In the genomic region with DNA sequence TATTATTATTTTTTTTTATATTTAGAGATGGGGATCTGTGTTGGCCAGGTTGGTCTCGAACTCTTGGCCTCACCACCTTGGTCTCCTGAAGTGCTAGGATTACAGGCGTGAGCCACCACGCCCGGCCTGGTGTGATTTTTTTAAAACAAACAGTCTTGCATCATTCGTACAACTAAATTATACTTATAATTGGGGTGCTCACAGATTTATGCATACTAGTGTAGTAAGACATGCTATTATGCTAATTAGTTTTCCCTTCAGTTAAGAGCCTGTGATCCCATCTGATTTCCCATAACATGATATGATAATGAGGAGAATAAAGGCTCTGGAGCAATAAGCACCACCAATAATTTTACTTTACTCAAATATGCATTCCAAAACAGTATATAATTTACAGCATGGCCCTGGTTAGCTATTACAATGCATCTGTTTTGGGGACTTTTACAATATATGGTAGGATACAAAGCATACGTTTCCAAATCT, we compare ENCODE assay signal across 9 cellular contexts. TPM values are rescaled to one million over a fixed set of nuclear protein-coding genes. Genes with fewer than 3 reads are reported as not detected.
A peak's percentile ranks its signal among the peaks of the same experiment; 100 is the strongest.
DNase-seq lines count a peak whose midpoint lies in the region; ATAC-seq and TF ChIP-seq lines count a peak whose summit lies in the region.
"Had no signal": no experiment of that assay in that cellular context is flagged by ENCODE, and none has a peak within 500 bp of the region (broad histone marks: within the 10 kb centered on the region; RNA-seq: fewer than 3 reads in every experiment).

No MANE protein-coding gene starts in this region.

- CTCF ChIA-PET in CD8-positive, alpha-beta T cell (lab: Charles Lee) = interaction anchor here (0.6 to 1.9 kb wide), 4 partner anchors 24 to 195 kb away, joined by 3 to 8 read pairs (median 6); no protein-coding TSS in a partner anchor

- no peak overlapping the region for H3K27ac Mint-ChIP-seq in CD8-positive, alpha-beta T cell

- H3K4me3 ChIP-seq in CD8-positive, alpha-beta T cell (ENCODE audit: low read depth, low read length) = peak overlapping the region; percentile 96
- peak overlapping the region; percentile 65 for H3K4me3 ChIP-seq in epithelial cell of esophagus (ENCODE audit: low read length)
- H3K4me3 ChIP-seq in prostate gland = peak overlapping the region; percentile 88 to 90

- no peak overlapping the region for H3K4me3 Mint-ChIP-seq in CD8-positive, alpha-beta T cell

- H3K27me3 ChIP-seq in CD8-positive, alpha-beta T cell (ENCODE audit: insufficient read depth, low read length) = no peaks in the 10 kb centered on the region
- no peaks in the 10 kb centered on the region for H3K27me3 ChIP-seq in prostate gland (replicated peaks; ENCODE audit: insufficient read depth)

- peaks cover 15% of the 10 kb centered on the region for H3K4me1 ChIP-seq in CD8-positive, alpha-beta T cell (ENCODE audit: insufficient read depth, low read length)
- H3K4me1 ChIP-seq in prostate gland (replicated peaks) = no peaks in the 10 kb centered on the region

- H3K27ac ChIP-seq in CD8-positive, alpha-beta T cell (ENCODE audit: low read depth, low read length) = no peak overlapping the region
- H3K27ac ChIP-seq in prostate gland = no peak overlapping the region

- no peak for DNase-seq in CD8-positive, alpha-beta T cell
- DNase-seq in NCI-H2171 treated with DMSO at 0.1 percent for 48 hours (lab: John Stamatoyannopoulos, UW) = peak; percentile 56
- DNase-seq in epithelial cell of esophagus (ENCODE audit: low read depth) = no peak
- no peak for DNase-seq in prostate gland (ENCODE audit: low spot score)
- DNase-seq in NCI-H1092 (lab: John Stamatoyannopoulos, UW) = no peak
- DNase-seq in stimulated activated CD4-positive, alpha-beta T cell treated with anti-CD3 and anti-CD28 coated beads, Interleukin-2, amount 100 ng/mL, for 24 hours = no peak
- no peak for DNase-seq in stimulated activated CD4-positive, alpha-beta T cell treated with anti-CD3 and anti-CD28 coated beads, Interleukin-12 subunit alpha, Interleukin-12 subunit beta, amount 100 ng/mL, for 4 hours

- no peaks in the 10 kb centered on the region for H3K27me3 Mint-ChIP-seq in CD8-positive, alpha-beta T cell (ENCODE audit: low read depth)

- H3K36me3 ChIP-seq in CD8-positive, alpha-beta T cell (ENCODE audit: insufficient read depth, low read length) = no peaks in the 10 kb centered on the region
- H3K36me3 ChIP-seq in prostate gland = no peaks in the 10 kb centered on the region

- H3K36me3 Mint-ChIP-seq in CD8-positive, alpha-beta T cell = peaks cover 4% of the 10 kb centered on the region

- intact Hi-C loops in CD8-positive, alpha-beta T cell (cut with DNase I, micrococcal nuclease) = loop anchor here (5.0 to 10.0 kb wide), 5 partner anchors 73 to 1186 kb away; partner anchors contain the start of genes ANKS1A (in 1 of the 2), HSD17B8 (in 1 of the 2), LEMD2 (in 1 of the 2) and RING1 (in 1 of the 2)
- intact Hi-C loops in prostate gland (cut with DNase I) = loop anchor here (10.0 kb wide), 1 partner anchor 76 kb away; no protein-coding TSS in a partner anchor

- 67% methylated on average over 6 of the region's 6 CpGs for whole genome bisulfite sequencing in prostate gland

- H3K9me3 Mint-ChIP-seq in CD8-positive, alpha-beta T cell = no peaks in the 10 kb centered on the region

- H3K4me1 Mint-ChIP-seq in CD8-positive, alpha-beta T cell (ENCODE audit: low read depth) = peaks cover 36% of the 10 kb centered on the region

- no peaks in the 10 kb centered on the region for H3K9me3 ChIP-seq in CD8-positive, alpha-beta T cell (ENCODE audit: low read length)
- H3K9me3 ChIP-seq in prostate gland = no peaks in the 10 kb centered on the region

- POLR2A ChIA-PET in CD8-positive, alpha-beta T cell (lab: Charles Lee) = interaction anchor here (0.8 to 1.5 kb wide), 2 partner anchors 13 to 207 kb away, joined by 3 read pairs; no protein-coding TSS in a partner anchor

- no peak for ATAC-seq in CD8-positive, alpha-beta T cell
- ATAC-seq in GM21737 (IDR thresholded peaks at IDR 0.05; ENCODE audit: unreplicated experiment) = no peak
- ATAC-seq: activated CD4-positive, CD25-positive, alpha-beta regulatory T cell treated with anti-CD3 and anti-CD28 coated beads, Interleukin-2, amount 50 U/mL, for 24 hours had no signal

- no peak for TF ChIP-seq POLR2A in prostate gland (IDR thresholded peaks at IDR 0.05)

- TF ChIP-seq CTCF in CD8-positive, alpha-beta T cell (IDR thresholded peaks at IDR 0.05) = no peak
- TF ChIP-seq CTCF in epithelial cell of esophagus (IDR thresholded peaks at IDR 0.05; ENCODE audit: insufficient read depth, low read depth, low read length, missing control alignments) (no peak), prostate gland (IDR thresholded peaks at IDR 0.05) (no peak)

RNA-seq across cellular contexts. Expression of gene NUDT3, which starts 1.9 kb away (rescaled TPM):
- total RNA-seq in CD8-positive, alpha-beta T cell = 10 to 100 TPM; 12.5 to 12.9 TPM
- total RNA-seq in prostate gland = 10 to 100 TPM; 28.9 to 30.8 TPM

RNA-seq across cellular contexts. Expression of gene RPS10, which starts 35.3 kb away (rescaled TPM):
- 1,000 to 10,000 TPM; 2,721 to 2,770 TPM for total RNA-seq in CD8-positive, alpha-beta T cell
- total RNA-seq in prostate gland = 1,000 to 10,000 TPM; 1,707 to 2,711 TPM
